18 cellular contexts compared by ENCODE assay signal in the genomic region with DNA sequence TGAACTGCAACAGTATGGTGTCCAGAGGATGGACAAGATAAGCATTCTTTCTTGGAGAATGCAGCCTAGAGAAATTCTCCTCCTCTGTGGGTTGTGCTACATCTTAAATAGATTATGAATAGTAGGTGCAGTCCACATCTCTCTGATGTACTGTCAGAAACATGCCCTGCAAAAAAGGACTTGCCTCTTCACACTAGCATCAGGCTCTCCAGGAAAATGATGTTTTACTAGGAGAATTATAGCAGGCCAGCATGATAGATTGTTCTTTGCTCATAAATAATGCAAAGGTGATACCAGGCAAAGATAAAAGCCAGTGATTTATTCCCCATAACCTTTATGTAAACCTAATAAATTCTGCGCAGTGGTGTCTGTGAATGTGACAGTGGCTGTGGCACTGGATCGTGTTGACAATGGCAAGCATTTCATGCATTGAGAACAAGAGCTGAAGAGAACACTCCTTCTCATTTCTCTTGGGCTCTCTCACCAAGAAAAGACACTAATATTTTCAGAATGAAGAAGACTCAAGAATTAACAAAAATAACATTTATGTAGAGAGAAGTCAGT.
DNase-seq lines count a peak whose midpoint lies in the region; ATAC-seq and TF ChIP-seq lines count a peak whose summit lies in the region.
"Had no signal": no experiment of that assay in that cellular context is flagged by ENCODE, and none has a peak within 500 bp of the region (broad histone marks: within the 10 kb centered on the region; RNA-seq: fewer than 3 reads in every experiment).

No MANE protein-coding gene starts in this region.

- H3K9me3 Mint-ChIP-seq in WTC11, result peaks cover 17% of the 10 kb centered on the region

- no peak overlapping the region for H3K4me3 Mint-ChIP-seq in WTC11
- H3K4me3 Mint-ChIP-seq: CD4-positive, CD25-positive, alpha-beta regulatory T cell; IgD-negative memory B cell; T-helper 2 cell treated with Interferon-gamma antibody and Interleukin-4, amounts not matched to agents 5 μg/mL and 100 μg/mL, for 36 hours had no signal

- no peak overlapping the region for H3K27ac Mint-ChIP-seq in WTC11
- H3K27ac Mint-ChIP-seq: CD4-positive, CD25-positive, alpha-beta regulatory T cell; IgD-negative memory B cell; T-helper 2 cell treated with Interferon-gamma antibody and Interleukin-4, amounts not matched to agents 5 μg/mL and 100 μg/mL, for 36 hours had no signal

- peak; percentile 51 for DNase-seq in NCI-H748 (lab: John Stamatoyannopoulos, UW; ENCODE audit: unreplicated experiment)
- DNase-seq in NCI-H748 treated with DMSO at 0.1 percent for 48 hours (lab: John Stamatoyannopoulos, UW), result no peak
- DNase-seq in NCI-H146 treated with DMSO at 0.1 percent for 48 hours (lab: John Stamatoyannopoulos, UW; ENCODE audit: unreplicated experiment), result peak; percentile 9
- DNase-seq in SK-N-DZ (ENCODE audit: low spot score), result peak; percentile 25
- DNase-seq in WTC11 (ENCODE audit: low spot score), result no peak
- DNase-seq in activated effector memory CD4-positive, alpha-beta T cell treated with Interleukin-2 at 50 U/mL for 16 hours, result no peak
- DNase-seq in DMS79 (lab: John Stamatoyannopoulos, UW), result no peak
- DNase-seq: CD4-positive, CD25-positive, alpha-beta regulatory T cell; DMS79 treated with DMSO at 0.1 percent for 48 hours; GF-D8; NCI-H1092; NCI-H1436 treated with DMSO at 0.1 percent for 48 hours; NCI-H774; SHP77; T-helper 1 cell had no signal

- no peaks in the 10 kb centered on the region; the same call in none of the 2 replicates for H3K27me3 Mint-ChIP-seq in WTC11 (ENCODE audit: low read depth)
- H3K27me3 Mint-ChIP-seq: CD4-positive, CD25-positive, alpha-beta regulatory T cell; IgD-negative memory B cell had no signal

- TF ChIP-seq CTCF in WTC11 (IDR thresholded peaks at IDR 0.05), result no peak

- CTCF ChIA-PET in WTC11 (lab: Charles Lee), result no interaction called here

- POLR2A ChIA-PET in WTC11 (lab: Charles Lee), result no interaction called here

- H3K36me3 Mint-ChIP-seq in WTC11, result peaks cover 4% of the 10 kb centered on the region
- H3K36me3 Mint-ChIP-seq: CD4-positive, CD25-positive, alpha-beta regulatory T cell; IgD-negative memory B cell had no signal

- H3K4me1 Mint-ChIP-seq in WTC11, result peaks cover 7% of the 10 kb centered on the region
- H3K4me1 Mint-ChIP-seq: CD4-positive, CD25-positive, alpha-beta regulatory T cell; IgD-negative memory B cell had no signal

- ATAC-seq in WTC11, result no peak
- ATAC-seq: Panc1 had no signal

TF ChIP-seq in WTC11, 78 proteins besides CTCF, POLR2A, EP300 and RAD21 (continues in another document):
- no peak for TF ChIP-seq ZNF423 (CRISPR knock-in tag; IDR thresholded peaks at IDR 0.05)
- TF ChIP-seq E2F1 (CRISPR knock-in tag; IDR thresholded peaks at IDR 0.05), result no peak
- TF ChIP-seq, protein P1, sequence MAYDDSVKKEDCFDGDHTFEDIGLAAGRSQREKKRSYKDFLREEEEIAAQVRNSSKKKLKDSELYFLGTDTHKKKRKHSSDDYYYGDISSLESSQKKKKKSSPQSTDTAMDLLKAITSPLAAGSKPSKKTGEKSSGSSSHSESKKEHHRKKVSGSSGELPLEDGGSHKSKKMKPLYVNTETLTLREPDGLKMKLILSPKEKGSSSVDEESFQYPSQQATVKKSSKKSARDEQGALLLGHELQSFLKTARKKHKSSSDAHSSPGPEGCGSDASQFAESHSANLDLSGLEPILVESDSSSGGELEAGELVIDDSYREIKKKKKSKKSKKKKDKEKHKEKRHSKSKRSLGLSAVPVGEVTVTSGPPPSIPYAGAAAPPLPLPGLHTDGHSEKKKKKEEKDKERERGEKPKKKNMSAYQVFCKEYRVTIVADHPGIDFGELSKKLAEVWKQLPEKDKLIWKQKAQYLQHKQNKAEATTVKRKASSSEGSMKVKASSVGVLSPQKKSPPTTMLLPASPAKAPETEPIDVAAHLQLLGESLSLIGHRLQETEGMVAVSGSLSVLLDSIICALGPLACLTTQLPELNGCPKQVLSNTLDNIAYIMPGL (CRISPR knock-in tag; IDR thresholded peaks at IDR 0.05), result no peak
- TF ChIP-seq EMX1 (CRISPR knock-in tag; IDR thresholded peaks at IDR 0.05), result no peak
- no peak for TF ChIP-seq ZBTB21 (CRISPR knock-in tag; IDR thresholded peaks at IDR 0.05; ENCODE audit: borderline replicate concordance)
- no peak for TF ChIP-seq ATF1 (CRISPR knock-in tag; IDR thresholded peaks at IDR 0.05)
- TF ChIP-seq SOX15 (CRISPR knock-in tag; IDR thresholded peaks at IDR 0.05), result no peak
- TF ChIP-seq, protein P2, sequence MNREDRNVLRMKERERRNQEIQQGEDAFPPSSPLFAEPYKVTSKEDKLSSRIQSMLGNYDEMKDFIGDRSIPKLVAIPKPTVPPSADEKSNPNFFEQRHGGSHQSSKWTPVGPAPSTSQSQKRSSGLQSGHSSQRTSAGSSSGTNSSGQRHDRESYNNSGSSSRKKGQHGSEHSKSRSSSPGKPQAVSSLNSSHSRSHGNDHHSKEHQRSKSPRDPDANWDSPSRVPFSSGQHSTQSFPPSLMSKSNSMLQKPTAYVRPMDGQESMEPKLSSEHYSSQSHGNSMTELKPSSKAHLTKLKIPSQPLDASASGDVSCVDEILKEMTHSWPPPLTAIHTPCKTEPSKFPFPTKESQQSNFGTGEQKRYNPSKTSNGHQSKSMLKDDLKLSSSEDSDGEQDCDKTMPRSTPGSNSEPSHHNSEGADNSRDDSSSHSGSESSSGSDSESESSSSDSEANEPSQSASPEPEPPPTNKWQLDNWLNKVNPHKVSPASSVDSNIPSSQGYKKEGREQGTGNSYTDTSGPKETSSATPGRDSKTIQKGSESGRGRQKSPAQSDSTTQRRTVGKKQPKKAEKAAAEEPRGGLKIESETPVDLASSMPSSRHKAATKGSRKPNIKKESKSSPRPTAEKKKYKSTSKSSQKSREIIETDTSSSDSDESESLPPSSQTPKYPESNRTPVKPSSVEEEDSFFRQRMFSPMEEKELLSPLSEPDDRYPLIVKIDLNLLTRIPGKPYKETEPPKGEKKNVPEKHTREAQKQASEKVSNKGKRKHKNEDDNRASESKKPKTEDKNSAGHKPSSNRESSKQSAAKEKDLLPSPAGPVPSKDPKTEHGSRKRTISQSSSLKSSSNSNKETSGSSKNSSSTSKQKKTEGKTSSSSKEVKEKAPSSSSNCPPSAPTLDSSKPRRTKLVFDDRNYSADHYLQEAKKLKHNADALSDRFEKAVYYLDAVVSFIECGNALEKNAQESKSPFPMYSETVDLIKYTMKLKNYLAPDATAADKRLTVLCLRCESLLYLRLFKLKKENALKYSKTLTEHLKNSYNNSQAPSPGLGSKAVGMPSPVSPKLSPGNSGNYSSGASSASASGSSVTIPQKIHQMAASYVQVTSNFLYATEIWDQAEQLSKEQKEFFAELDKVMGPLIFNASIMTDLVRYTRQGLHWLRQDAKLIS (CRISPR knock-in tag; IDR thresholded peaks at IDR 0.05; ENCODE audit: borderline replicate concordance), result no peak
- TF ChIP-seq ZNF281 (CRISPR knock-in tag; IDR thresholded peaks at IDR 0.05), result no peak
- no peak for TF ChIP-seq MYBL2 (CRISPR knock-in tag; IDR thresholded peaks at IDR 0.05)
- TF ChIP-seq, protein P3, sequence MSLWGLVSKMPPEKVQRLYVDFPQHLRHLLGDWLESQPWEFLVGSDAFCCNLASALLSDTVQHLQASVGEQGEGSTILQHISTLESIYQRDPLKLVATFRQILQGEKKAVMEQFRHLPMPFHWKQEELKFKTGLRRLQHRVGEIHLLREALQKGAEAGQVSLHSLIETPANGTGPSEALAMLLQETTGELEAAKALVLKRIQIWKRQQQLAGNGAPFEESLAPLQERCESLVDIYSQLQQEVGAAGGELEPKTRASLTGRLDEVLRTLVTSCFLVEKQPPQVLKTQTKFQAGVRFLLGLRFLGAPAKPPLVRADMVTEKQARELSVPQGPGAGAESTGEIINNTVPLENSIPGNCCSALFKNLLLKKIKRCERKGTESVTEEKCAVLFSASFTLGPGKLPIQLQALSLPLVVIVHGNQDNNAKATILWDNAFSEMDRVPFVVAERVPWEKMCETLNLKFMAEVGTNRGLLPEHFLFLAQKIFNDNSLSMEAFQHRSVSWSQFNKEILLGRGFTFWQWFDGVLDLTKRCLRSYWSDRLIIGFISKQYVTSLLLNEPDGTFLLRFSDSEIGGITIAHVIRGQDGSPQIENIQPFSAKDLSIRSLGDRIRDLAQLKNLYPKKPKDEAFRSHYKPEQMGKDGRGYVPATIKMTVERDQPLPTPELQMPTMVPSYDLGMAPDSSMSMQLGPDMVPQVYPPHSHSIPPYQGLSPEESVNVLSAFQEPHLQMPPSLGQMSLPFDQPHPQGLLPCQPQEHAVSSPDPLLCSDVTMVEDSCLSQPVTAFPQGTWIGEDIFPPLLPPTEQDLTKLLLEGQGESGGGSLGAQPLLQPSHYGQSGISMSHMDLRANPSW (CRISPR knock-in tag; conservative IDR thresholded peaks at IDR 0.05; ENCODE audit: low read depth), result no peak

Comparison
In these comparisons a context has a peak if more than half of its experiments do, and no peak if none do; other contexts are left out.
1. DNase-seq: peak in NCI-H748 (single experiment), NCI-H146 treated with DMSO at 0.1 percent for 48 hours (single experiment) and SK-N-DZ (single experiment); none in NCI-H748 treated with DMSO at 0.1 percent for 48 hours (single experiment), WTC11 (single experiment), activated effector memory CD4-positive, alpha-beta T cell treated with Interleukin-2 at 50 U/mL for 16 hours (single experiment) and DMS79 (single experiment).